In the genomic region with DNA sequence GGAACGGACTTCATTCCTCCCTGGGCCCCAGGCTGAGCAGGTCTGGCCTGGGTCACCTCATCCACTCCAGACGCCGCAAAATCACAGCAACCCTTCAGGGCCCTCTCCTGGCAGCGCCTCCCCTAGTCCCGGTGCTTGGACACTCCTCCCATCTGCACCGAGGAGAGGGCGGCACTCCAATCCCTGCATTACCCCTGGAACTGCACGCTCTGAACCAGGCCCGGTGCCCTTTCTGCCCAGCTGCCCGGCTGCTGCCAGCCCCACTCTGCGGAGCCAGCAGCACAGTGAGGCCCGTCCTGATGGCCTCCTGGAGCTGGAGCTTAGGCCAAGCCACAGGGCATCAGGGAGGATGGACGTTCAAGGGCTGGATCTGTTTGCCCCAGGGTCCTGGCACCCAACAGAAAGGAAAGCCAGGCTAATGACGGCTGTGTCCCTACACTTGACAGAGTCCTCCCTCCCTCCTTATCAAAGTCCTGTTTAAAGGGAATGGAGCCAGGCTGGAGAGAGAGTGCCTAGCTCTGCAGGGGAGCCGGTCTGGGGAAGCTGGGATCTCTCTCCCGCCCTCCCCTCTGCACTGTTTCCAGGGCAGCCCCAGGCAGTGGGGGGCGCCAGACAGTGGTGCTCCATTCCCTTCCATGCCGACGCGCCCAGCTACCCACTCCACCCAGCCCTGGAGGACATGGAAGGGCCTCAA, we compare ENCODE assay signal across 10 cellular contexts. TPM values are rescaled to one million over a fixed set of nuclear protein-coding genes. Genes with fewer than 3 reads are reported as not detected.
DNase-seq lines count a peak whose midpoint lies in the region; ATAC-seq and TF ChIP-seq lines count a peak whose summit lies in the region.
"Had no signal": no experiment of that assay in that cellular context is flagged by ENCODE, and none has a peak within 500 bp of the region (broad histone marks: within the 10 kb centered on the region; RNA-seq: fewer than 3 reads in every experiment).

No MANE protein-coding gene starts in this region.

- intact Hi-C loops in natural killer cell (cut with micrococcal nuclease) = no loop called here
- intact Hi-C loops in aorta (cut with DNase I) = loop anchor here in 1 of 2 donors (2.0 kb wide), 1 partner anchor 138 kb away; no protein-coding TSS in a partner anchor

- H3K4me3 Mint-ChIP-seq in natural killer cell treated with Interleukin-12 subunit alpha and Interleukin-12 subunit beta and Interleukin-15 and Interleukin-18, amount 100 ng/mL, for 72 hours = no peak overlapping the region
- H3K4me3 Mint-ChIP-seq in natural killer cell = no peak overlapping the region

- H3K9me3 ChIP-seq in muscle layer of colon (ENCODE audit: low read length) = no peaks in the 10 kb centered on the region
- no peaks in the 10 kb centered on the region for H3K9me3 ChIP-seq in aorta (ENCODE audit: control insufficient read depth, low read length)

- H3K4me3 ChIP-seq in foreskin fibroblast (ENCODE audit: low read depth in 1 of 2, low read length in 2 of 2) (no peak overlapping the region), muscle layer of colon (ENCODE audit: low read depth in 1 of 2, low read length in 2 of 2) (no peak overlapping the region), aorta (ENCODE audit: low read length in 2 of 2) (no peak overlapping the region)

- TF ChIP-seq CTCF in natural killer cell (IDR thresholded peaks at IDR 0.05) = no peak
- peak; percentile 5 for TF ChIP-seq CTCF in foreskin fibroblast (IDR thresholded peaks at IDR 0.05; ENCODE audit: low read depth, low read length)

- no peak overlapping the region for H3K27ac Mint-ChIP-seq in natural killer cell treated with Interleukin-12 subunit alpha and Interleukin-12 subunit beta and Interleukin-15 and Interleukin-18, amount 100 ng/mL, for 72 hours
- H3K27ac Mint-ChIP-seq in natural killer cell = no peak overlapping the region

- H3K9me3 Mint-ChIP-seq in natural killer cell treated with Interleukin-12 subunit alpha and Interleukin-12 subunit beta and Interleukin-15 and Interleukin-18, amount 100 ng/mL, for 72 hours = peaks cover 3% of the 10 kb centered on the region
- H3K9me3 Mint-ChIP-seq in natural killer cell = peaks cover 0 to 9% of the 10 kb centered on the region in 2 donors

- peaks cover 30% of the 10 kb centered on the region for H3K4me1 ChIP-seq in muscle layer of colon (ENCODE audit: insufficient read depth, low read length)
- H3K4me1 ChIP-seq in aorta (ENCODE audit: control insufficient read depth in 1 of 2, insufficient read depth in 2 of 2, low read length in 2 of 2) = peaks cover 0 to 6% of the 10 kb centered on the region in 2 donors

- H3K27ac ChIP-seq in muscle layer of colon (ENCODE audit: low read depth, low read length) (peak overlapping the region; percentile 37), aorta (ENCODE audit: low read depth in 1 of 2, low read length in 2 of 2) (peak overlapping the region in 1 of 2 donors; percentile 35)
- H3K27ac ChIP-seq: C4-2B had no signal

- peak; percentile 47 for DNase-seq in natural killer cell treated with Interleukin-12 subunit alpha and Interleukin-12 subunit beta and Interleukin-15 and Interleukin-18, amount 100 ng/mL, for 72 hours (ENCODE audit: low spot score)
- DNase-seq in natural killer cell (no peak), foreskin fibroblast (peak in 1 of 2 donors; percentile 69), aorta (peak; percentile 66 to 72), NCI-H510A treated with DMSO at 0.1 percent for 48 hours (lab: John Stamatoyannopoulos, UW) (no peak), cerebellar nuclear complex (lab: John Stamatoyannopoulos, UW) (no peak)
- no peak for DNase-seq in stimulated activated CD4-positive, alpha-beta T cell treated with anti-CD3 and anti-CD28 coated beads, Interleukin-15, amount 100 ng/mL, for 24 hours

- H3K36me3 ChIP-seq in muscle layer of colon (ENCODE audit: insufficient read depth, low read length) (peaks cover 39% of the 10 kb centered on the region), aorta (ENCODE audit: control insufficient read depth in 1 of 2, insufficient read depth in 2 of 2, low read length in 1 of 2) (peaks cover 0 to 16% of the 10 kb centered on the region in 2 donors)

- H3K4me1 Mint-ChIP-seq in natural killer cell treated with Interleukin-12 subunit alpha and Interleukin-12 subunit beta and Interleukin-15 and Interleukin-18, amount 100 ng/mL, for 72 hours (ENCODE audit: low read depth in 2 of 2) = no peaks in the 10 kb centered on the region
- H3K4me1 Mint-ChIP-seq in natural killer cell = no peaks in the 10 kb centered on the region

- H3K9ac ChIP-seq in muscle layer of colon (ENCODE audit: low read length) = peak overlapping the region; percentile 30

- ATAC-seq in natural killer cell treated with Interleukin-12 subunit alpha and Interleukin-12 subunit beta and Interleukin-15 and Interleukin-18, amount 100 ng/mL, for 72 hours = no peak
- no peak for ATAC-seq in natural killer cell
- peak; percentile 79 for ATAC-seq in aorta (ENCODE audit: low FRiP score)

- H3K36me3 Mint-ChIP-seq in natural killer cell treated with Interleukin-12 subunit alpha and Interleukin-12 subunit beta and Interleukin-15 and Interleukin-18, amount 100 ng/mL, for 72 hours = peaks cover 7% of the 10 kb centered on the region
- no peaks in the 10 kb centered on the region for H3K36me3 Mint-ChIP-seq in natural killer cell

- 19 to 20% methylated on average over 20 of the region's 20 CpGs for WGBS in aorta, 2 donors

- peaks cover 11 to 16% of the 10 kb centered on the region in 2 donors for H3K27me3 Mint-ChIP-seq in natural killer cell treated with Interleukin-12 subunit alpha and Interleukin-12 subunit beta and Interleukin-15 and Interleukin-18, amount 100 ng/mL, for 72 hours
- H3K27me3 Mint-ChIP-seq in natural killer cell (ENCODE audit: low read depth in 2 of 2) = peaks cover 0 to 9% of the 10 kb centered on the region in 2 donors

- H3K27me3 ChIP-seq in muscle layer of colon (ENCODE audit: control insufficient read depth in 1 of 2, insufficient read depth in 2 of 2, low read length in 2 of 2) (no peaks in the 10 kb centered on the region), aorta (ENCODE audit: control insufficient read depth in 1 of 2, insufficient read depth in 2 of 2, low read length in 1 of 2) (no peaks in the 10 kb centered on the region)

RNA-seq across cellular contexts. Expression of a gene that starts 12.7 kb away (rescaled TPM):
- total RNA-seq in natural killer cell treated with Interleukin-12 subunit alpha and Interleukin-12 subunit beta and Interleukin-15 and Interleukin-18, amount 100 ng/mL, for 72 hours = 1 to 10 TPM in 1 of 2 donors, under 1 TPM in 1; 0.88 to 4.2 TPM
- 100 to 1,000 TPM in 1 of 3 donors, 10 to 100 TPM in 2; 93.9 to 110 (median 97.2) TPM for total RNA-seq in natural killer cell
- 1,000 to 10,000 TPM; 1,386 to 1,431 TPM for total RNA-seq in aorta
- polyA plus RNA-seq in aorta = 1,000 to 10,000 TPM in 1 of 2 donors, 100 to 1,000 TPM in 1; 335 to 3,611 TPM

RNA-seq across cellular contexts. Expression of a gene that starts 44.7 kb away (rescaled TPM):
- total RNA-seq in natural killer cell treated with Interleukin-12 subunit alpha and Interleukin-12 subunit beta and Interleukin-15 and Interleukin-18, amount 100 ng/mL, for 72 hours = not detected
- total RNA-seq in natural killer cell = under 1 TPM in 1 of 3 donors, not detected in 2; 0.34 TPM
- total RNA-seq in aorta = 1 to 10 TPM; 1.1 to 2.6 TPM
- 1 to 10 TPM in 1 of 2 donors, under 1 TPM in 1; 0.50 to 8.7 TPM for polyA plus RNA-seq in aorta
- total RNA-seq: M059J had no signal

Comparison
In these comparisons a context has a peak if more than half of its experiments do, and no peak if none do; other contexts are left out.
1. DNase-seq: peak in natural killer cell treated with Interleukin-12 subunit alpha and Interleukin-12 subunit beta and Interleukin-15 and Interleukin-18, amount 100 ng/mL, for 72 hours (single experiment) and aorta (2 of 2); none in natural killer cell (single experiment), NCI-H510A treated with DMSO at 0.1 percent for 48 hours (single experiment), stimulated activated CD4-positive, alpha-beta T cell treated with anti-CD3 and anti-CD28 coated beads, Interleukin-15, amount 100 ng/mL, for 24 hours (single experiment) and cerebellar nuclear complex (0 of 2).
2. RNA of a gene that starts 12.7 kb away (total RNA-seq): 1,386 to 1,431 TPM in aorta and 93.9 to 110 TPM in natural killer cell; 0.88 to 4.2 TPM in natural killer cell treated with Interleukin-12 subunit alpha and Interleukin-12 subunit beta and Interleukin-15 and Interleukin-18, amount 100 ng/mL, for 72 hours; every median in the first group is over 10 times any median in the second.